ENCODE assay signal across 25 cellular contexts in genomic region chr17:8439681-8440080, GRCh38. TPM values are rescaled to one million over a fixed set of nuclear protein-coding genes. Genes with fewer than 3 reads are reported as not detected.
DNase-seq lines count a peak whose midpoint lies in the region; ATAC-seq, FAIRE-seq and TF ChIP-seq lines count a peak whose summit lies in the region.
"Had no signal": no experiment of that assay in that cellular context is flagged by ENCODE, and none has a peak within 500 bp of the region (broad histone marks: within the 10 kb centered on the region; RNA-seq: fewer than 3 reads in every experiment).

No MANE protein-coding gene starts in this region.

- intact Hi-C loops in HepG2 (cut with micrococcal nuclease; ENCODE audit: unreplicated experiment) (loop anchor here (10.0 kb wide), 1 partner anchor 55 kb away; the partner anchor contains the start of gene RPL26), right lobe of liver (cut with DNase I) (no loop called here), heart left ventricle (cut with DNase I) (loop anchor here in 1 of 10 donors (10.0 kb wide), 1 partner anchor 55 kb away; the partner anchor contains the start of gene RPL26)

- H3K79me2 ChIP-seq in HepG2 (ENCODE audit: insufficient read depth, low read length), result peaks cover 80% of the 10 kb centered on the region

- DNase-seq in HepG2 (ENCODE audit: low spot score), result no peak
- DNase-seq in right lobe of liver, result no peak
- DNase-seq in endothelial cell (ENCODE audit: low spot score), result no peak
- DNase-seq in heart left ventricle, result no peak
- no peak for DNase-seq in nucleus accumbens (lab: John Stamatoyannopoulos, UW)
- no peak for DNase-seq in stimulated activated CD4-positive, alpha-beta T cell treated with anti-CD3 and anti-CD28 coated beads, Interleukin-4, amount 100 ng/mL, for 4 hours
- DNase-seq: CD4-positive, alpha-beta memory T cell; DND-41; NCI-H1092 treated with DMSO at 0.1 percent for 48 hours; NCI-H1436 treated with DMSO at 0.1 percent for 48 hours; NCI-H1930; NCI-H2227 treated with DMSO at 0.1 percent for 48 hours; NCI-H510A treated with DMSO at 0.1 percent for 48 hours; NCI-H748 treated with DMSO at 0.1 percent for 48 hours; SHP77 treated with DMSO at 0.1 percent for 48 hours had no signal

- peaks cover 30% of the 10 kb centered on the region for H3K4me1 Mint-ChIP-seq in activated T-helper 17 cell treated with anti-CD3 and anti-CD28 coated beads, Interleukin-2, amount 50 U/mL, for 72 hours
- H3K4me1 Mint-ChIP-seq in endothelial cell (ENCODE audit: unreplicated experiment), result peaks cover 59% of the 10 kb centered on the region

- no peak for TF ChIP-seq POLR2A in HepG2 (IDR thresholded peaks at IDR 0.05; ENCODE audit: insufficient read depth in 1 of 2, low read depth in 2 of 2, low read length in 2 of 2)
- no peak for TF ChIP-seq POLR2A in right lobe of liver (IDR thresholded peaks at IDR 0.05)
- TF ChIP-seq POLR2A in heart left ventricle (IDR thresholded peaks at IDR 0.05), result no peak

- H3K27ac Mint-ChIP-seq in activated T-helper 17 cell treated with anti-CD3 and anti-CD28 coated beads, Interleukin-2, amount 50 U/mL, for 72 hours, result peak overlapping the region; percentile 13
- H3K27ac Mint-ChIP-seq in endothelial cell (ENCODE audit: unreplicated experiment), result peak overlapping the region; percentile 64

- H3K36me3 Mint-ChIP-seq in activated T-helper 17 cell treated with anti-CD3 and anti-CD28 coated beads, Interleukin-2, amount 50 U/mL, for 72 hours (ENCODE audit: low read depth), result peaks cover 76% of the 10 kb centered on the region
- peaks cover 24% of the 10 kb centered on the region for H3K36me3 Mint-ChIP-seq in endothelial cell (ENCODE audit: low read depth, unreplicated experiment)

- H3K27me3 ChIP-seq in HepG2 (ENCODE audit: control insufficient read depth in 1 of 2, insufficient read depth in 2 of 2, low read length in 2 of 2), result no peaks in the 10 kb centered on the region; a peak in 1 of 5 replicates
- H3K27me3 ChIP-seq in right lobe of liver, result no peaks in the 10 kb centered on the region
- H3K27me3 ChIP-seq in neutrophil, result no peaks in the 10 kb centered on the region
- no peaks in the 10 kb centered on the region for H3K27me3 ChIP-seq in heart left ventricle

- H2AFZ ChIP-seq in HepG2 (ENCODE audit: low read length), result no peak overlapping the region

- H3K9me3 Mint-ChIP-seq in activated T-helper 17 cell treated with anti-CD3 and anti-CD28 coated beads, Interleukin-2, amount 50 U/mL, for 72 hours, result no peaks in the 10 kb centered on the region
- H3K9me3 Mint-ChIP-seq in endothelial cell (ENCODE audit: unreplicated experiment), result no peaks in the 10 kb centered on the region
- H3K9me3 Mint-ChIP-seq: CD4-positive, alpha-beta memory T cell had no signal

- H3K9me3 ChIP-seq in HepG2 (ENCODE audit: low read length) (no peaks in the 10 kb centered on the region), right lobe of liver (no peaks in the 10 kb centered on the region), neutrophil (no peaks in the 10 kb centered on the region), heart left ventricle (no peaks in the 10 kb centered on the region)

- no peak for FAIRE-seq in HepG2 (lab: Jason Lieb, UNC)
- FAIRE-seq: GM12878, GM19239, H1 had no signal

- no peak for TF ChIP-seq EP300 in HepG2 (IDR thresholded peaks at IDR 0.05; ENCODE audit: low read depth in 2 of 2, low read length in 2 of 2)
- no peak for TF ChIP-seq EP300 in HepG2 (CRISPR knock-in tag; IDR thresholded peaks at IDR 0.05; ENCODE audit: borderline replicate concordance)

- H3K27me3 Mint-ChIP-seq in activated T-helper 17 cell treated with anti-CD3 and anti-CD28 coated beads, Interleukin-2, amount 50 U/mL, for 72 hours, result no peaks in the 10 kb centered on the region
- peaks cover 14% of the 10 kb centered on the region for H3K27me3 Mint-ChIP-seq in endothelial cell (ENCODE audit: unreplicated experiment)
- H3K27me3 Mint-ChIP-seq: CD4-positive, alpha-beta memory T cell had no signal

- WGBS in HepG2 (ENCODE audit: low lambda C conversion rate), result 94% methylated on average over 3 of the region's 3 CpGs
- 97% methylated on average over 3 of the region's 3 CpGs for WGBS in right lobe of liver (ENCODE audit: insufficient coverage, low coverage, low lambda C conversion rate, missing lambda C conversion rate)
- 96 to 98% (median 97%) methylated on average over 3 of the region's 3 CpGs for WGBS in heart left ventricle, 4 donors

- peaks cover 70% of the 10 kb centered on the region for H3K4me1 ChIP-seq in HepG2 (ENCODE audit: insufficient read depth, low read length)
- H3K4me1 ChIP-seq in right lobe of liver, result peaks cover 0 to 36% (median 5%) of the 10 kb centered on the region in 4 donors
- peaks cover 28 to 39% of the 10 kb centered on the region in 2 experiments for H3K4me1 ChIP-seq in neutrophil (ENCODE audit: control insufficient read depth in 1 of 2, insufficient read depth in 1 of 2, low read depth in 1 of 2, low read length in 1 of 2)
- H3K4me1 ChIP-seq in heart left ventricle, result peaks cover 0 to 65% (median 49%) of the 10 kb centered on the region in 12 donors

- POLR2A ChIA-PET in HepG2 (lab: Yijun Ruan, JAX), result no interaction called here

- H3K36me3 ChIP-seq in HepG2 (replicated peaks in 1 of 2; ENCODE audit: control insufficient read depth in 1 of 2, insufficient read depth in 2 of 2, low read length in 2 of 2) (peaks cover 3 to 24% of the 10 kb centered on the region in 2 experiments; a peak in 4 of 5 replicates), right lobe of liver (peaks cover 0 to 15% (median 6%) of the 10 kb centered on the region in 4 donors), neutrophil (peaks cover 53% of the 10 kb centered on the region), heart left ventricle (peaks cover 0 to 39% (median 16%) of the 10 kb centered on the region in 9 donors)

- no TSS peak for BruUV-seq in HepG2 (replicated peaks; lab: Mats Ljungman, UMichigan)

- no peak overlapping the region for H3K27ac ChIP-seq in HepG2 (ENCODE audit: extremely low read length, insufficient read depth, low read length)
- no peak overlapping the region for H3K27ac ChIP-seq in right lobe of liver
- peak overlapping the region; percentile 18 for H3K27ac ChIP-seq in neutrophil
- H3K27ac ChIP-seq in heart left ventricle, result no peak overlapping the region
- H3K27ac ChIP-seq: KMS-11, RWPE1 had no signal

- H4K20me1 ChIP-seq in HepG2 (ENCODE audit: insufficient read depth, low read length), result peaks cover 41% of the 10 kb centered on the region

- H3K4me3 Mint-ChIP-seq in activated T-helper 17 cell treated with anti-CD3 and anti-CD28 coated beads, Interleukin-2, amount 50 U/mL, for 72 hours, result peak overlapping the region; percentile 22
- peak overlapping the region; percentile 29 for H3K4me3 Mint-ChIP-seq in endothelial cell (ENCODE audit: unreplicated experiment)

- TF ChIP-seq CTCF in HepG2 (CRISPR knock-in tag; IDR thresholded peaks at IDR 0.05), result no peak
- no peak for TF ChIP-seq CTCF in right lobe of liver (IDR thresholded peaks at IDR 0.05)
- TF ChIP-seq CTCF in endothelial cell (IDR thresholded peaks at IDR 0.05; ENCODE audit: unreplicated experiment), result no peak
- TF ChIP-seq CTCF in neutrophil (IDR thresholded peaks at IDR 0.05), result no peak
- TF ChIP-seq CTCF in heart left ventricle (IDR thresholded peaks at IDR 0.05), result no peak

- H3K9ac ChIP-seq in HepG2 (ENCODE audit: insufficient read depth, low read depth, low read length), result no peak overlapping the region
- H3K9ac ChIP-seq: KMS-11 had no signal

- CTCF ChIA-PET in HepG2 (lab: Yijun Ruan, JAX; ENCODE audit: low intra/inter-chr PET ratio, low total read pairs), result interaction anchor here (0.6 kb wide), 1 partner anchor 21 kb away, joined by 3 read pairs; no protein-coding TSS in a partner anchor

- TF ChIP-seq RAD21 in HepG2 (CRISPR knock-in tag; IDR thresholded peaks at IDR 0.05), result no peak

- no peak overlapping the region for H3K4me2 ChIP-seq in HepG2 (ENCODE audit: low read depth, low read length)
- H3K4me2 ChIP-seq: KMS-11 had no signal

- ATAC-seq in HepG2, result no peak
- ATAC-seq in right lobe of liver, result no peak
- no peak for ATAC-seq in activated T-helper 17 cell treated with anti-CD3 and anti-CD28 coated beads, Interleukin-2, amount 50 U/mL, for 72 hours (replicated peaks)
- no peak for ATAC-seq in heart left ventricle
- ATAC-seq: GM12878, HCT116 had no signal

- in situ Hi-C loops in HepG2 (cut with HindIII; ENCODE audit: extremely low pct_ligation_motif_present, low pct_unique_long_range_greater_than_20kb), result no loop called here

- H3K4me3 ChIP-seq in HepG2 (replicated peaks in 1 of 3; ENCODE audit: insufficient read depth in 1 of 3, low read depth in 2 of 3, low read length in 3 of 3), result no peak overlapping the region
- H3K4me3 ChIP-seq in right lobe of liver, result no peak overlapping the region
- H3K4me3 ChIP-seq in neutrophil (ENCODE audit: low read depth in 1 of 2, low read length in 1 of 2), result no peak overlapping the region
- H3K4me3 ChIP-seq in heart left ventricle, result no peak overlapping the region
- H3K4me3 ChIP-seq: GM12878 had no signal

RNA-seq across cellular contexts. Expression of gene NDEL1, which starts 4.0 kb away (rescaled TPM):
- 47.8 and 59.8 TPM in 2 replicates for total RNA-seq in HepG2 (2016; rRNA removed; fragmentation: Illumina TruSeq; extraction: Trizol)
- total RNA-seq in HepG2 (2016; cell fraction: cytosol; rRNA removed; fragmentation: Illumina TruSeq; extraction: Trizol; ENCODE audit: low read depth), result 23.8 and 26.3 TPM in 2 replicates
- total RNA-seq in HepG2 (2016; cell fraction: insoluble cytoplasmic fraction; rRNA removed; fragmentation: Illumina TruSeq; extraction: Trizol), result 40.4 and 58.0 TPM in 2 replicates
- 38.8 and 39.0 TPM in 2 replicates for total RNA-seq in HepG2 (2016; cell fraction: membrane; rRNA removed; fragmentation: Illumina TruSeq; extraction: Trizol)
- 76.2 and 88.4 TPM in 2 replicates for total RNA-seq in HepG2 (2016; cell fraction: nucleus; rRNA removed; fragmentation: Illumina TruSeq; extraction: Trizol)
- polyA plus RNA-seq in HepG2 (2011; rRNA removed), result 119 and 153 TPM in 2 replicates
- polyA plus RNA-seq in HepG2 (2011; cell fraction: cytosol; rRNA removed), result 90.0 and 106 TPM in 2 replicates
- 348 and 472 TPM in 2 replicates for polyA plus RNA-seq in HepG2 (2011; cell fraction: nucleus; rRNA removed)
- 71.7 and 87.0 TPM in 2 replicates for polyA plus RNA-seq in HepG2 (2012)
- polyA plus RNA-seq in HepG2 (2016; cell fraction: cytosol; fragmentation: Illumina TruSeq; extraction: Trizol; ENCODE audit: low read depth), result 9.5 and 11.4 TPM in 2 replicates
- 50.5 and 54.1 TPM in 2 replicates for polyA plus RNA-seq in HepG2 (2016; cell fraction: insoluble cytoplasmic fraction; fragmentation: Illumina TruSeq; extraction: Trizol; ENCODE audit: low read depth)
- 25.5 and 26.4 TPM in 2 replicates for polyA plus RNA-seq in HepG2 (2016; cell fraction: membrane; fragmentation: Illumina TruSeq; extraction: Trizol; ENCODE audit: low read depth)
- 93.0 and 99.2 TPM in 2 replicates for polyA plus RNA-seq in HepG2 (2016; cell fraction: nucleus; fragmentation: Illumina TruSeq; extraction: Trizol; ENCODE audit: insufficient read depth, low read depth)
- polyA minus RNA-seq in HepG2 (2011; rRNA and poly(A)+ RNA removed; ENCODE audit: low replicate concordance), result 50.7 and 124 TPM in 2 replicates
- 38.6 and 48.1 TPM in 2 replicates for polyA minus RNA-seq in HepG2 (2011; cell fraction: cytosol; rRNA and poly(A)+ RNA removed)
- polyA minus RNA-seq in HepG2 (2011; cell fraction: nucleus; rRNA and poly(A)+ RNA removed), result 217 and 240 TPM in 2 replicates
- 10 to 100 TPM; 22.2 to 34.9 (median 28.4) TPM for total RNA-seq in right lobe of liver
- total RNA-seq in activated T-helper 17 cell treated with anti-CD3 and anti-CD28 coated beads, Interleukin-2, amount 50 U/mL, for 72 hours, result 10 to 100 TPM; 71.9 to 74.1 TPM
- total RNA-seq in endothelial cell (ENCODE audit: unreplicated experiment), result 82.4 TPM
- 10 to 100 TPM; 23.3 to 35.2 (median 25.8) TPM for total RNA-seq in heart left ventricle
- polyA plus RNA-seq in heart left ventricle, result 10 to 100 TPM; 16.5 to 36.4 TPM

RNA-seq across cellular contexts. Expression of gene RNF222, which starts 42.1 kb away (rescaled TPM):
- not detected in 2 replicates for total RNA-seq in HepG2 (2016; rRNA removed; fragmentation: Illumina TruSeq; extraction: Trizol)
- 0.20 and 0.26 TPM in 2 replicates for total RNA-seq in HepG2 (2016; cell fraction: cytosol; rRNA removed; fragmentation: Illumina TruSeq; extraction: Trizol; ENCODE audit: low read depth)
- total RNA-seq in HepG2 (2016; cell fraction: insoluble cytoplasmic fraction; rRNA removed; fragmentation: Illumina TruSeq; extraction: Trizol), result not detected in 2 replicates
- 0.06 and 0.07 TPM in 2 replicates for total RNA-seq in HepG2 (2016; cell fraction: membrane; rRNA removed; fragmentation: Illumina TruSeq; extraction: Trizol)
- not detected in 2 replicates for total RNA-seq in HepG2 (2016; cell fraction: nucleus; rRNA removed; fragmentation: Illumina TruSeq; extraction: Trizol)
- 0.04 TPM in 1 of 2 replicates, not detected in the other for polyA plus RNA-seq in HepG2 (2011; rRNA removed)
- polyA plus RNA-seq in HepG2 (2011; cell fraction: cytosol; rRNA removed), result not detected in 2 replicates
- not detected in 2 replicates for polyA plus RNA-seq in HepG2 (2011; cell fraction: nucleus; rRNA removed)
- polyA plus RNA-seq in HepG2 (2012), result not detected in 2 replicates
- polyA plus RNA-seq in HepG2 (2016; cell fraction: cytosol; fragmentation: Illumina TruSeq; extraction: Trizol; ENCODE audit: low read depth), result 0.08 and 0.11 TPM in 2 replicates
- polyA plus RNA-seq in HepG2 (2016; cell fraction: insoluble cytoplasmic fraction; fragmentation: Illumina TruSeq; extraction: Trizol; ENCODE audit: low read depth), result not detected in 2 replicates
- polyA plus RNA-seq in HepG2 (2016; cell fraction: membrane; fragmentation: Illumina TruSeq; extraction: Trizol; ENCODE audit: low read depth), result not detected in 2 replicates
- not detected in 2 replicates for polyA plus RNA-seq in HepG2 (2016; cell fraction: nucleus; fragmentation: Illumina TruSeq; extraction: Trizol; ENCODE audit: insufficient read depth, low read depth)
- polyA minus RNA-seq in HepG2 (2011; rRNA and poly(A)+ RNA removed; ENCODE audit: low replicate concordance), result not detected in 2 replicates
- polyA minus RNA-seq in HepG2 (2011; cell fraction: cytosol; rRNA and poly(A)+ RNA removed), result not detected in 2 replicates
- not detected in 2 replicates for polyA minus RNA-seq in HepG2 (2011; cell fraction: nucleus; rRNA and poly(A)+ RNA removed)
- total RNA-seq in right lobe of liver, result not detected
- total RNA-seq in activated T-helper 17 cell treated with anti-CD3 and anti-CD28 coated beads, Interleukin-2, amount 50 U/mL, for 72 hours, result under 1 TPM; 0.09 to 0.21 TPM
- total RNA-seq in endothelial cell (ENCODE audit: unreplicated experiment), result not detected
- not detected for total RNA-seq in heart left ventricle
- polyA plus RNA-seq in heart left ventricle, result not detected
- total RNA-seq: GM12878, H1, HT1080 had no signal
- polyA plus RNA-seq: BJ, GM12878, H1 had no signal

RNA-seq across cellular contexts. Expression of gene RPL26, which starts 56.7 kb away (rescaled TPM):
- total RNA-seq in HepG2 (2016; rRNA removed; fragmentation: Illumina TruSeq; extraction: Trizol), result 2,817 and 3,645 TPM in 2 replicates
- total RNA-seq in HepG2 (2016; cell fraction: cytosol; rRNA removed; fragmentation: Illumina TruSeq; extraction: Trizol; ENCODE audit: low read depth), result 4,334 and 5,043 TPM in 2 replicates
- total RNA-seq in HepG2 (2016; cell fraction: insoluble cytoplasmic fraction; rRNA removed; fragmentation: Illumina TruSeq; extraction: Trizol), result 2,923 and 3,794 TPM in 2 replicates
- total RNA-seq in HepG2 (2016; cell fraction: membrane; rRNA removed; fragmentation: Illumina TruSeq; extraction: Trizol), result 6,387 and 7,049 TPM in 2 replicates
- 834 and 897 TPM in 2 replicates for total RNA-seq in HepG2 (2016; cell fraction: nucleus; rRNA removed; fragmentation: Illumina TruSeq; extraction: Trizol)
- polyA plus RNA-seq in HepG2 (2011; rRNA removed), result 3,026 and 3,529 TPM in 2 replicates
- 2,378 and 3,844 TPM in 2 replicates for polyA plus RNA-seq in HepG2 (2011; cell fraction: cytosol; rRNA removed)
- polyA plus RNA-seq in HepG2 (2011; cell fraction: nucleus; rRNA removed), result 542 and 966 TPM in 2 replicates
- 4,466 and 4,951 TPM in 2 replicates for polyA plus RNA-seq in HepG2 (2012)
- polyA plus RNA-seq in HepG2 (2016; cell fraction: cytosol; fragmentation: Illumina TruSeq; extraction: Trizol; ENCODE audit: low read depth), result 4,868 and 4,969 TPM in 2 replicates
- 3,325 and 3,753 TPM in 2 replicates for polyA plus RNA-seq in HepG2 (2016; cell fraction: insoluble cytoplasmic fraction; fragmentation: Illumina TruSeq; extraction: Trizol; ENCODE audit: low read depth)
- polyA plus RNA-seq in HepG2 (2016; cell fraction: membrane; fragmentation: Illumina TruSeq; extraction: Trizol; ENCODE audit: low read depth), result 5,785 and 5,833 TPM in 2 replicates
- polyA plus RNA-seq in HepG2 (2016; cell fraction: nucleus; fragmentation: Illumina TruSeq; extraction: Trizol; ENCODE audit: insufficient read depth, low read depth), result 1,493 and 1,589 TPM in 2 replicates
- 260 and 659 TPM in 2 replicates for polyA minus RNA-seq in HepG2 (2011; rRNA and poly(A)+ RNA removed; ENCODE audit: low replicate concordance)
- polyA minus RNA-seq in HepG2 (2011; cell fraction: cytosol; rRNA and poly(A)+ RNA removed), result 471 and 569 TPM in 2 replicates
- polyA minus RNA-seq in HepG2 (2011; cell fraction: nucleus; rRNA and poly(A)+ RNA removed), result 235 and 442 TPM in 2 replicates
- total RNA-seq in right lobe of liver, result 1,000 to 10,000 TPM in 2 of 6 experiments, 100 to 1,000 TPM in 4; 467 to 1,753 (median 509) TPM
- 1,000 to 10,000 TPM; 2,606 to 3,397 TPM for total RNA-seq in activated T-helper 17 cell treated with anti-CD3 and anti-CD28 coated beads, Interleukin-2, amount 50 U/mL, for 72 hours
- 1,901 TPM for total RNA-seq in endothelial cell (ENCODE audit: unreplicated experiment)
- total RNA-seq in heart left ventricle, result 1,000 to 10,000 TPM in 8 of 9 donors, 100 to 1,000 TPM in 1; 967 to 1,970 (median 1,265) TPM
- 1,000 to 10,000 TPM; 1,139 to 4,104 TPM for polyA plus RNA-seq in heart left ventricle
